Comparison of ENCODE assay signal across 8 cellular contexts in the genomic region with DNA sequence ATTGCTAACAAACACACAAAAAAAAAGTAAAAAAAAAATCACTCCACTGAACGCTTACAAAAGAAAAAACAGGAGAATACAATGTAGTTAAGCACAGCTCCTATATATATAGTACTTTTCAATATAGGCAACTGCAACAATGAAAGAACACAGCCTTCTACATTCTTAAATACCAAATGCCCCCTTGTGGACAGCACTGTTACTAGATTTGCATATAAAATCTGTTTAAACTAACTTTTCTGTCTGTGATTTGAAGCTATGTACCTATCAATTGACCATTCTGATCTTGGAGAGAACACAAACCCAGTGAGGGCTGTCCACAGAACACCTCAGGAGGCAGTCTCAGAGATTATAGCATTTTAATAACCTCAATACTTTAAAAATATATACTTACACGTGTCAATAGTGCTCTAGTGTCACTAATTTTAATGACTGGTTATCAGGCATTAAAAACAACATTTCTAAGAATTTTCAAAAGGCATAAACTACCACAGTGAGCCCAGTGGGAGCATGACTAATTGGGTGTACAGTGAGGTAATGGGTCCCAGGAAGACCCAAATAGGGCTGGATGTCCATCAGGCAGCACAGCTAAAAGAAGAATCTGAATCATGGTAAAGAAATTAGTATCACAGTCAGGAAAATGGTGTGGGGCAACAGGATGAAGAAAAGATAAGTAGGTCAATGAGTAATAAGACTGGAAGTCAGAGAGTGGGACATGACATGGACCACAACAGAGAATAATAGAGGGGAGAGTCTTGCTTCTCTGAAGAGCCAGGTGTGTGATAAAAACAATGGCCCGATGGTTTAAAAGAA. TPM values are rescaled to one million over a fixed set of nuclear protein-coding genes. Genes with fewer than 3 reads are reported as not detected.
DNase-seq lines count a peak whose midpoint lies in the region; ATAC-seq and TF ChIP-seq lines count a peak whose summit lies in the region.

No MANE protein-coding gene starts in this region.

- ATAC-seq in body of pancreas (no peak), left lung (peak; percentile 91), GM21381 (IDR thresholded peaks at IDR 0.05; ENCODE audit: unreplicated experiment) (no peak), GM18498 (IDR thresholded peaks at IDR 0.05; ENCODE audit: unreplicated experiment) (no peak), GM18909 (IDR thresholded peaks at IDR 0.05; ENCODE audit: poor library complexity, unreplicated experiment) (no peak)

- TF ChIP-seq CTCF in AG09309 (IDR thresholded peaks at IDR 0.05; ENCODE audit: control insufficient read depth, insufficient read depth, low read depth, low read length, missing control alignments) = peak; percentile 50
- peak in 6 of 7 experiments; percentile 40 to 65 (median 52) for TF ChIP-seq CTCF in body of pancreas (IDR thresholded peaks at IDR 0.05)
- peak; percentile 28 to 44 for TF ChIP-seq CTCF in left lung (IDR thresholded peaks at IDR 0.05)

- H3K4me1 ChIP-seq in body of pancreas (no peaks in the 10 kb centered on the region), left lung (no peaks in the 10 kb centered on the region)

- H3K27ac ChIP-seq in body of pancreas (no peak overlapping the region), left lung (no peak overlapping the region)

- no peaks in the 10 kb centered on the region for H3K36me3 ChIP-seq in body of pancreas (replicated peaks in 1 of 2; ENCODE audit: insufficient read depth in 1 of 2, low read depth in 2 of 2)
- no peaks in the 10 kb centered on the region for H3K36me3 ChIP-seq in left lung

- no peaks in the 10 kb centered on the region for H3K27me3 ChIP-seq in body of pancreas
- no peaks in the 10 kb centered on the region for H3K27me3 ChIP-seq in left lung

- 48 to 52% methylated on average over 3 of the region's 3 CpGs for WGBS in body of pancreas, 2 donors

- TF ChIP-seq POLR2A in body of pancreas (IDR thresholded peaks at IDR 0.05) = no peak

- intact Hi-C loops in body of pancreas (cut with DNase I) = loop anchor here (5.0 kb wide), 1 partner anchor 298 kb away; no protein-coding TSS in a partner anchor
- intact Hi-C loops in left lung (cut with DNase I) = no loop called here

- DNase-seq in AG09309 (ENCODE audit: low read depth) (peak; percentile 35), H4 (ENCODE audit: low spot score) (peak; percentile 39), NCI-H446 treated with DMSO at 0.1 percent for 48 hours (lab: John Stamatoyannopoulos, UW) (peak; percentile 61), body of pancreas (peak in 3 of 4 donors; percentile 32 to 62 (median 39)), left lung (no peak)

- no peak overlapping the region for H3K4me3 ChIP-seq in AG09309 (ENCODE audit: control insufficient read depth, low read depth, low read length)
- no peak overlapping the region for H3K4me3 ChIP-seq in body of pancreas
- no peak overlapping the region for H3K4me3 ChIP-seq in left lung

- H3K9me3 ChIP-seq in body of pancreas = no peaks in the 10 kb centered on the region
- no peaks in the 10 kb centered on the region for H3K9me3 ChIP-seq in left lung

RNA-seq across cellular contexts. Expression of gene CCDC169, which starts 22.2 kb away (rescaled TPM):
- total RNA-seq in H4 (2014; rRNA removed; shearing (Covaris generic)) = 2.3 and 5.7 TPM in 2 replicates
- 1 to 10 TPM; 1.3 to 1.6 TPM for total RNA-seq in body of pancreas
- 1 to 10 TPM in 1 of 2 donors, under 1 TPM in 1; 0.76 to 2.6 TPM for total RNA-seq in left lung

Comparison
In these comparisons a context has a peak if more than half of its experiments do, and no peak if none do; other contexts are left out.
1. DNase-seq: peak in AG09309 (single experiment), H4 (single experiment), NCI-H446 treated with DMSO at 0.1 percent for 48 hours (single experiment) and body of pancreas (3 of 4); none in left lung (0 of 2).
2. Peak in every context shown above with its lines, with median percentiles within 50 percentile points of each other: CTCF ChIP-seq.